In genomic region chr6:8941578-8941977, GRCh38 we compare ENCODE assay signal across 17 cellular contexts.
DNase-seq lines count a peak whose midpoint lies in the region; ATAC-seq and TF ChIP-seq lines count a peak whose summit lies in the region.
"Had no signal": no experiment of that assay in that cellular context is flagged by ENCODE, and none has a peak within 500 bp of the region (broad histone marks: within the 10 kb centered on the region; RNA-seq: fewer than 3 reads in every experiment).

No MANE protein-coding gene starts in this region.

- H3K27ac ChIP-seq in C4-2B = peak overlapping the region; percentile 43
- H3K27ac ChIP-seq: BLaER1 treated with 17β-estradiol and CSF1 and Interleukin-3, amounts not matched to agents 10 nM and 100 nM had no signal

- peak; percentile 9 for DNase-seq in NCI-H748 (lab: John Stamatoyannopoulos, UW; ENCODE audit: unreplicated experiment)
- DNase-seq in NCI-H748 treated with DMSO at 0.1 percent for 48 hours (lab: John Stamatoyannopoulos, UW) = no peak
- peak; percentile 8 for DNase-seq in M059J (ENCODE audit: low read depth)
- DNase-seq in fibroblast of gingiva (ENCODE audit: low read depth) = peak; percentile 43
- DNase-seq in HCEC 1CT = no peak
- DNase-seq: 8988T; Calu3; CD4-positive, alpha-beta T cell; DMS 273 treated with DMSO at 0.1 percent for 48 hours; DMS79 treated with DMSO at 0.1 percent for 48 hours; GDM1; IMR-90 had no signal

- no peak for TF ChIP-seq CTCF in C4-2B (conservative IDR thresholded peaks at IDR 0.05)

- ATAC-seq in GM18873 (IDR thresholded peaks at IDR 0.05; ENCODE audit: low FRiP score, unreplicated experiment) = no peak
- no peak for ATAC-seq in GM19455 (IDR thresholded peaks at IDR 0.05; ENCODE audit: unreplicated experiment)
- ATAC-seq: HCT116 had no signal

Comparison
In these comparisons a context has a peak if more than half of its experiments do, and no peak if none do; other contexts are left out.
1. DNase-seq: peak in NCI-H748 (single experiment), M059J (single experiment) and fibroblast of gingiva (single experiment); none in NCI-H748 treated with DMSO at 0.1 percent for 48 hours (single experiment) and HCEC 1CT (single experiment).